In the genomic region with DNA sequence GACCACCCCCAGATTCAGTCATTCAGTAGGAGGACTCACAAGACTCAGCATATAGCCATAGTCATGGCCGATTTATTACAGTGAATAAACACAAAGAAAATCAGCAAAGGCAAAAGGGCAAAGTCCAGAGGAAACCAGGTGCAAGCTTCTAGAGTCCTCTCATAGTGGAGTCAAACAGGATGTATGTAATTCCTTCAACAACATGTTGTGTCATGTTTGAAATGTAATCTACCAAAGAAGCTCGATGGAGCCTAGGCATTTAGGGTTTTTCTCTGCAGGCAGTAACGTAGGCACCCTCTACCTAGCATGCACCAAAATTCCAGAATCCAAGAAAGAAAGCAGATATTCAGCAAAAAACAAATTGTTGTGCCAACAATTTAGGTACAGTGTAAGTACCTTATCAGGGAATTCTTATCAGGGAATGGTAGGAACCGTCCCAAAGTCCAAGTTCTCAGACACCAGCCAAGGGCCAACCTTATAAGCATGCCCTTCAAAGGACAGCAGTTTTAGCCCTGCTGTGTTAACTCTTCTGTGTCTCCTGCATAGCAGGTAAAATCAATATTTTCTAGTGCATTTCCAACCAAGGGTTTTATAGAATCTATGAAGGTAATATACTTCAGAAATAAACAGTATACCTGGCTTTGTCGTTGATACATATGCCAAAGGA, we compare ENCODE assay signal across 1 cellular context.
TF ChIP-seq lines count a peak whose summit lies in the region.

No MANE protein-coding gene starts in this region.

TF ChIP-seq in SK-N-SH treated with all-trans-retinoic acid at 6 μM for 48 hours, 23 proteins besides CTCF, POLR2A, EP300 and RAD21 (continued from another document):
- TF ChIP-seq, protein P1, sequence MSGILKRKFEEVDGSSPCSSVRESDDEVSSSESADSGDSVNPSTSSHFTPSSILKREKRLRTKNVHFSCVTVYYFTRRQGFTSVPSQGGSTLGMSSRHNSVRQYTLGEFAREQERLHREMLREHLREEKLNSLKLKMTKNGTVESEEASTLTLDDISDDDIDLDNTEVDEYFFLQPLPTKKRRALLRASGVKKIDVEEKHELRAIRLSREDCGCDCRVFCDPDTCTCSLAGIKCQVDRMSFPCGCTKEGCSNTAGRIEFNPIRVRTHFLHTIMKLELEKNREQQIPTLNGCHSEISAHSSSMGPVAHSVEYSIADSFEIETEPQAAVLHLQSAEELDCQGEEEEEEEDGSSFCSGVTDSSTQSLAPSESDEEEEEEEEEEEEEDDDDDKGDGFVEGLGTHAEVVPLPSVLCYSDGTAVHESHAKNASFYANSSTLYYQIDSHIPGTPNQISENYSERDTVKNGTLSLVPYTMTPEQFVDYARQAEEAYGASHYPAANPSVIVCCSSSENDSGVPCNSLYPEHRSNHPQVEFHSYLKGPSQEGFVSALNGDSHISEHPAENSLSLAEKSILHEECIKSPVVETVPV (CRISPR knock-in tag; IDR thresholded peaks at IDR 0.05), result no peak
- TF ChIP-seq PPARA (CRISPR knock-in tag; IDR thresholded peaks at IDR 0.05; ENCODE audit: borderline replicate concordance) (no peak), ZNF565 (CRISPR knock-in tag; conservative IDR thresholded peaks at IDR 0.05; ENCODE audit: low read depth) (no peak), ZFP30 (CRISPR knock-in tag; IDR thresholded peaks at IDR 0.05) (no peak), ISL1 (CRISPR knock-in tag; IDR thresholded peaks at IDR 0.05) (no peak), GLIS3 (CRISPR knock-in tag; IDR thresholded peaks at IDR 0.05) (no peak), TOX (CRISPR knock-in tag; IDR thresholded peaks at IDR 0.05; ENCODE audit: borderline replicate concordance) (no peak), ZNF70 (CRISPR knock-in tag; IDR thresholded peaks at IDR 0.05) (no peak)
- TF ChIP-seq, protein P2, sequence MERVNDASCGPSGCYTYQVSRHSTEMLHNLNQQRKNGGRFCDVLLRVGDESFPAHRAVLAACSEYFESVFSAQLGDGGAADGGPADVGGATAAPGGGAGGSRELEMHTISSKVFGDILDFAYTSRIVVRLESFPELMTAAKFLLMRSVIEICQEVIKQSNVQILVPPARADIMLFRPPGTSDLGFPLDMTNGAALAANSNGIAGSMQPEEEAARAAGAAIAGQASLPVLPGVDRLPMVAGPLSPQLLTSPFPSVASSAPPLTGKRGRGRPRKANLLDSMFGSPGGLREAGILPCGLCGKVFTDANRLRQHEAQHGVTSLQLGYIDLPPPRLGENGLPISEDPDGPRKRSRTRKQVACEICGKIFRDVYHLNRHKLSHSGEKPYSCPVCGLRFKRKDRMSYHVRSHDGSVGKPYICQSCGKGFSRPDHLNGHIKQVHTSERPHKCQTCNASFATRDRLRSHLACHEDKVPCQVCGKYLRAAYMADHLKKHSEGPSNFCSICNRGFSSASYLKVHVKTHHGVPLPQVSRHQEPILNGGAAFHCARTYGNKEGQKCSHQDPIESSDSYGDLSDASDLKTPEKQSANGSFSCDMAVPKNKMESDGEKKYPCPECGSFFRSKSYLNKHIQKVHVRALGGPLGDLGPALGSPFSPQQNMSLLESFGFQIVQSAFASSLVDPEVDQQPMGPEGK (CRISPR knock-in tag; IDR thresholded peaks at IDR 0.05; ENCODE audit: borderline replicate concordance), result no peak
- TF ChIP-seq, protein P3, sequence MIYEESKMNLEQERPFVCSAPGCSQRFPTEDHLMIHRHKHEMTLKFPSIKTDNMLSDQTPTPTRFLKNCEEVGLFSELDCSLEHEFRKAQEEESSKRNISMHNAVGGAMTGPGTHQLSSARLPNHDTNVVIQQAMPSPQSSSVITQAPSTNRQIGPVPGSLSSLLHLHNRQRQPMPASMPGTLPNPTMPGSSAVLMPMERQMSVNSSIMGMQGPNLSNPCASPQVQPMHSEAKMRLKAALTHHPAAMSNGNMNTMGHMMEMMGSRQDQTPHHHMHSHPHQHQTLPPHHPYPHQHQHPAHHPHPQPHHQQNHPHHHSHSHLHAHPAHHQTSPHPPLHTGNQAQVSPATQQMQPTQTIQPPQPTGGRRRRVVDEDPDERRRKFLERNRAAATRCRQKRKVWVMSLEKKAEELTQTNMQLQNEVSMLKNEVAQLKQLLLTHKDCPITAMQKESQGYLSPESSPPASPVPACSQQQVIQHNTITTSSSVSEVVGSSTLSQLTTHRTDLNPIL (CRISPR knock-in tag; IDR thresholded peaks at IDR 0.05; ENCODE audit: low read depth), result no peak
TF ChIP-seq in SK-N-SH treated with all-trans-retinoic acid at 6 μM for 48 hours: peak in this region for 0.
